ENCODE assay signal across 1 cellular context in the genomic region with DNA sequence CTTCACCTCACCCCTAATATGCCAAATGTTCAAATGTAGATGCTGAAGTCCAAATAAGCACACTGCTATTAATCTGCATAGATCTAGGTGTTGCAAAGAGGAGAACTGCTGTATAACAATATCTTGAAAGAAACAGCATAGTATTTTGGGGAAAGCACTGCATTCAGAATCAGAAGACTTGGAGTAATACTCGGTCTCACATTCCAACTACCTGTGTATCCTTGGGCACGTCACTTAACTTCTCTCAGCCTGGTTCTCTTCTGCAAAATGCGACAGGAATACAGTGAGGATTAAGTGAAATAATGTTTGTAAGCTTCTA.
TF ChIP-seq lines count a peak whose summit lies in the region.

No MANE protein-coding gene starts in this region.

TF ChIP-seq in HepG2, 621 proteins besides CTCF, POLR2A, EP300 and RAD21 (continued from another document):
- TF ChIP-seq, protein P1, sequence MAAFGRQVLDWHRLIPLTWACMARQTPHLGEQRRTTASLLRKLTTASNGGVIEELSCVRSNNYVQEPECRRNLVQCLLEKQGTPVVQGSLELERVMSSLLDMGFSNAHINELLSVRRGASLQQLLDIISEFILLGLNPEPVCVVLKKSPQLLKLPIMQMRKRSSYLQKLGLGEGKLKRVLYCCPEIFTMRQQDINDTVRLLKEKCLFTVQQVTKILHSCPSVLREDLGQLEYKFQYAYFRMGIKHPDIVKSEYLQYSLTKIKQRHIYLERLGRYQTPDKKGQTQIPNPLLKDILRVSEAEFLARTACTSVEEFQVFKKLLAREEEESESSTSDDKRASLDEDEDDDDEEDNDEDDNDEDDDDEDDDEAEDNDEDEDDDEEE (CRISPR knock-in tag; IDR thresholded peaks at IDR 0.05) = 0 out of 2 replicates have a peak, but pooled peaks have one; percentile 16
- TF ChIP-seq, protein P2, sequence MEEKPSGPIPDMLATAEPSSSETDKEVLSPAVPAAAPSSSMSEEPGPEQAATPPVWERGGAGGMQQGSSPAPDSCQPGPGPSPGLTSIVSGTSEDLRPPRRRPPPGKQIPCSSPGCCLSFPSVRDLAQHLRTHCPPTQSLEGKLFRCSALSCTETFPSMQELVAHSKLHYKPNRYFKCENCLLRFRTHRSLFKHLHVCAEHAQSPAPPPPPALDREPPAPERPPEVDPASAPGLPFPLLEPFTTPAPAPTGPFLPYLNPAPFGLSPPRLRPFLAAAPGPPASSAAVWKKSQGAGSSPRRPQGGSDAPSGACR (CRISPR knock-in tag; IDR thresholded peaks at IDR 0.05) = 0 out of 2 replicates have a peak, but pooled peaks have one; percentile 78
- TF ChIP-seq LCORL (IDR thresholded peaks at IDR 0.05) (no peak), LCORL (CRISPR knock-in tag; IDR thresholded peaks at IDR 0.05) (peak; percentile 67; the same call in 1 of the 2 replicates), MTF2 (CRISPR knock-in tag; IDR thresholded peaks at IDR 0.05; ENCODE audit: borderline replicate concordance) (0 out of 2 replicates have a peak, but pooled peaks have one; percentile 57), MIXL1 (CRISPR knock-in tag; IDR thresholded peaks at IDR 0.05) (no peak)
